ENCODE assay signal across 1 cellular context in genomic region chr11:3834349-3835099, GRCh38.
TF ChIP-seq lines count a peak whose summit lies in the region.

No MANE protein-coding gene starts in this region.

TF ChIP-seq in K562, 482 proteins besides CTCF, POLR2A, EP300 and RAD21 (continued from another document and continues in another):
- TF ChIP-seq MLLT1 (IDR thresholded peaks at IDR 0.05) (0 out of 4 replicates have a peak, but pooled peaks have one; percentile 48 to 64), MAFK (IDR thresholded peaks at IDR 0.05; ENCODE audit: low read length) (0 out of 2 replicates have a peak, but pooled peaks have one; percentile 18), MTA1 (IDR thresholded peaks at IDR 0.05; ENCODE audit: borderline replicate concordance) (peak; percentile 47; the same call in 1 of the 2 replicates), CEBPB (tag; IDR thresholded peaks at IDR 0.05) (peak; percentile 92), LEF1 (IDR thresholded peaks at IDR 0.05) (peak; percentile 99), RUNX1 (IDR thresholded peaks at IDR 0.05; ENCODE audit: low read depth) (no peak), AFF1 (IDR thresholded peaks at IDR 0.05; ENCODE audit: low read depth in 1 of 2, partially characterized antibody in 2 of 2) (peak in 1 of 2 experiments; percentile 87), PHF21A (IDR thresholded peaks at IDR 0.05; ENCODE audit: borderline replicate concordance, low read depth) (peak; percentile 92; the same call in 1 of the 2 replicates), KLF13 (tag; IDR thresholded peaks at IDR 0.05; ENCODE audit: borderline replicate concordance, low read depth) (peak; percentile 43), TBL1XR1 (IDR thresholded peaks at IDR 0.05; ENCODE audit: low read length in 2 of 2) (peak; percentile 86 to 87), BMI1 (IDR thresholded peaks at IDR 0.05; ENCODE audit: low read length) (no peak), ETV1 (tag; conservative IDR thresholded peaks at IDR 0.05; ENCODE audit: low read depth) (peak; percentile 95), HLTF (IDR thresholded peaks at IDR 0.05) (peak; percentile 56; the same call in 1 of the 2 replicates), MEIS2 (IDR thresholded peaks at IDR 0.05; ENCODE audit: partially characterized antibody) (peak; percentile 98), ARID4B (CRISPR knock-in tag; IDR thresholded peaks at IDR 0.05) (0 out of 2 replicates have a peak, but pooled peaks have one; percentile 4), PKNOX1 (IDR thresholded peaks at IDR 0.05) (peak; percentile 94), ZNF121 (CRISPR knock-in tag; conservative IDR thresholded peaks at IDR 0.05) (no peak), ETV6 (IDR thresholded peaks at IDR 0.05; ENCODE audit: borderline replicate concordance in 1 of 2, low read depth in 2 of 2, low read length in 1 of 2) (peak; percentile 94 to 98), ETV6 (CRISPR knock-in tag; IDR thresholded peaks at IDR 0.05; ENCODE audit: borderline replicate concordance) (no peak), MTA2 (IDR thresholded peaks at IDR 0.05; ENCODE audit: low read depth) (peak; percentile 49; the same call in 1 of the 2 replicates), TOE1 (IDR thresholded peaks at IDR 0.05; ENCODE audit: borderline replicate concordance) (peak; percentile 45; the same call in 1 of the 2 replicates), TOE1 (CRISPR knock-in tag; IDR thresholded peaks at IDR 0.05; ENCODE audit: borderline replicate concordance, low read depth) (no peak), ZNF41 (CRISPR knock-in tag; conservative IDR thresholded peaks at IDR 0.05) (no peak), ESRRA (IDR thresholded peaks at IDR 0.05; ENCODE audit: borderline replicate concordance, low read depth) (peak; percentile 72; the same call in 1 of the 2 replicates), ZMIZ1 (IDR thresholded peaks at IDR 0.05; ENCODE audit: low read depth in 2 of 2, low read length in 2 of 2) (peak in 1 of 2 experiments; percentile 86; a peak in 2 of 4 replicates), NBN (IDR thresholded peaks at IDR 0.05; ENCODE audit: low read depth) (peak; percentile 89), ZNF583 (CRISPR knock-in tag; IDR thresholded peaks at IDR 0.05) (peak; percentile 72; the same call in 1 of the 2 replicates), CC2D1A (IDR thresholded peaks at IDR 0.05) (peak; percentile 42; the same call in 1 of the 2 replicates), SMAD4 (CRISPR knock-in tag; conservative IDR thresholded peaks at IDR 0.05) (peak; percentile 92), ZNF512 (tag; IDR thresholded peaks at IDR 0.05) (no peak), CREM (IDR thresholded peaks at IDR 0.05; ENCODE audit: low read depth) (peak; percentile 58; the same call in 1 of the 2 replicates), THRAP3 (IDR thresholded peaks at IDR 0.05; ENCODE audit: borderline replicate concordance) (no peak), MAX (CRISPR knock-in tag; IDR thresholded peaks at IDR 0.05) (no peak), GMEB1 (CRISPR knock-in tag; IDR thresholded peaks at IDR 0.05) (no peak), ZNF175 (CRISPR knock-in tag; IDR thresholded peaks at IDR 0.05; ENCODE audit: low read depth) (peak; percentile 51), POLR2AphosphoS2 (IDR thresholded peaks at IDR 0.05; ENCODE audit: low read length) (no peak; the same call in 1 of the 2 replicates), NR2F6 (CRISPR knock-in tag; IDR thresholded peaks at IDR 0.05) (no peak), ZNF224 (CRISPR knock-in tag; IDR thresholded peaks at IDR 0.05) (no peak), ZNF143 (CRISPR knock-in tag; IDR thresholded peaks at IDR 0.05) (no peak), RBFOX2 (IDR thresholded peaks at IDR 0.05; ENCODE audit: low read depth, low read length) (peak; percentile 74), MNT (conservative IDR thresholded peaks at IDR 0.05) (peak; percentile 22 to 74; a peak in 2 of 4 replicates), SMAD1 (IDR thresholded peaks at IDR 0.05; ENCODE audit: low read depth, low read length, partially characterized antibody) (peak; percentile 55), SRF (CRISPR knock-in tag; IDR thresholded peaks at IDR 0.05) (peak in 1 of 2 experiments; percentile 22; a peak in 1 of 4 replicates)
